1 cellular context compared by ENCODE assay signal in genomic region chr3:133330542-133330941, GRCh38.
TF ChIP-seq lines count a peak whose summit lies in the region.

No MANE protein-coding gene starts in this region.

TF ChIP-seq in GM23338, 12 proteins besides CTCF, POLR2A, EP300 and RAD21:
- TF ChIP-seq ZNF462 (CRISPR knock-in tag; IDR thresholded peaks at IDR 0.05): no peak
- TF ChIP-seq CREB1 (CRISPR knock-in tag; IDR thresholded peaks at IDR 0.05; ENCODE audit: low read depth): no peak
- no peak for TF ChIP-seq EZH2 (IDR thresholded peaks at IDR 0.05; ENCODE audit: low read depth, unreplicated experiment)
- TF ChIP-seq REST (IDR thresholded peaks at IDR 0.05; ENCODE audit: unreplicated experiment): no peak
- no peak for TF ChIP-seq EZH2phosphoT487 (IDR thresholded peaks at IDR 0.05; ENCODE audit: unreplicated experiment)
- no peak for TF ChIP-seq POLR2AphosphoS5 (IDR thresholded peaks at IDR 0.05; ENCODE audit: low read depth)
- TF ChIP-seq JUNB (IDR thresholded peaks at IDR 0.05; ENCODE audit: unreplicated experiment): no peak
- TF ChIP-seq STAT1 (IDR thresholded peaks at IDR 0.05; ENCODE audit: unreplicated experiment): no peak
- TF ChIP-seq ZNF114 (CRISPR knock-in tag; IDR thresholded peaks at IDR 0.05): no peak
- no peak for TF ChIP-seq ZNF331 (CRISPR knock-in tag; IDR thresholded peaks at IDR 0.05; ENCODE audit: low read depth)
- TF ChIP-seq NANOG (IDR thresholded peaks at IDR 0.05; ENCODE audit: borderline replicate concordance): no peak
- TF ChIP-seq ETS1 (IDR thresholded peaks at IDR 0.05): no peak
